Comparison of ENCODE assay signal across 32 cellular contexts in the genomic region with DNA sequence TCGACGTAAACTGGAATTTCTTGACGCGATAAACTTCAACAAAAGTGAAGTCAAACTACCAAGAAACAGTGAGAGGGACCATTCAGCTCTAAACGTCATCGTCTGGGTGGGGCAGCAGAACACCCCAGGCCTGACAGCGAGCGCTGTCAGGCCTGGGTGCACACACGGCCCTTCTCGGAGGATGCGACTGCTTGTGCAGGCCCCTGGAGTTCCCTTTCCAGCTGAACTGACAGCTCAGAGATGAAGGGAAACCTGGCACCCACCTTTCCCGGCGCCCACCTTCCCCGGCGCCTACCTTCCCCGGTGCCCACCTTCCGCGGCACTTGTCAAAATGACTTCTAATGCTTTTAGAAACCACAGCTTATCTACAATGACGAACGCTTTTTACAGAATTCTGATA.
"Had no signal": no experiment of that assay in that cellular context is flagged by ENCODE, and none has a peak within 500 bp of the region (broad histone marks: within the 10 kb centered on the region; RNA-seq: fewer than 3 reads in every experiment).

No MANE protein-coding gene starts in this region.

- H3K4me3 ChIP-seq: ascending aorta, breast epithelium, cardiac muscle cell, coronary artery, dorsolateral prefrontal cortex had no signal

- DNase-seq: activated B cell treated with CpG ODN at 0.5 μM for 24 hours; activated CD4-positive, alpha-beta T cell treated with anti-CD3 and anti-CD28 coated beads for 48 hours; activated CD4-positive, alpha-beta T cell treated with anti-CD3 and anti-CD28 coated beads, Interleukin-2, amount 50 U/mL, for 1 hour; activated CD4-positive, alpha-beta T cell treated with anti-CD3 and anti-CD28 coated beads, Interleukin-2, amount 50 U/mL, for 48 hours; activated CD8-positive, alpha-beta memory T cell treated with anti-CD3 and anti-CD28 coated beads for 24 hours; activated CD8-positive, alpha-beta T cell treated with anti-CD3 and anti-CD28 coated beads for 36 hours; activated gamma-delta T cell; activated naive CD4-positive, alpha-beta T cell; activated naive CD4-positive, alpha-beta T cell treated with anti-CD3 and anti-CD28 coated beads, Interleukin-2, amount 10 ng/mL, durations not matched to agents 7 days and 5 days; activated naive CD8-positive, alpha-beta T cell treated with anti-CD3 and anti-CD28 coated beads, Interleukin-2, amount 10 ng/mL, durations not matched to agents 7 days and 5 days; activated T-cell treated with anti-CD3 and anti-CD28 coated beads, Interleukin-2, amount 50 U/mL, for 48 hours; central memory CD4-positive, alpha-beta T cell; cerebellar nuclear complex; dorsolateral prefrontal cortex; effector memory CD4-positive, alpha-beta T cell; endodermal cell; foreskin fibroblast; glutamatergic neuron; T-helper 1 cell; T-helper 17 cell; T1000; WERI-Rb-1 had no signal

- H3K9me3 ChIP-seq: ascending aorta, breast epithelium had no signal

- H3K9me3 Mint-ChIP-seq: activated B cell treated with CpG ODN at 0.5 μM for 24 hours; activated CD8-positive, alpha-beta T cell treated with anti-CD3 and anti-CD28 coated beads for 36 hours; activated naive CD4-positive, alpha-beta T cell treated with anti-CD3 and anti-CD28 coated beads, Interleukin-2, amount 10 ng/mL, durations not matched to agents 7 days and 5 days; activated naive CD4-positive, alpha-beta T cell treated with anti-CD3 and anti-CD28 coated beads, Interleukin-2, amount 50 U/mL, for 72 hours; activated naive CD8-positive, alpha-beta T cell treated with anti-CD3 and anti-CD28 coated beads, Interleukin-2, amount 10 ng/mL, durations not matched to agents 7 days and 5 days; brain; dendritic cell treated with granulocyte-macrophage colony-stimulating factor and Interleukin-4, amounts not matched to agents 40 ng/mL and 50 ng/mL, for 4 days; endodermal cell; T-helper 2 cell treated with Interferon-gamma antibody and Interleukin-4, amounts not matched to agents 5 μg/mL and 100 μg/mL, for 36 hours had no signal

- H3K27me3 ChIP-seq: ascending aorta, breast epithelium, cardiac muscle cell, dorsolateral prefrontal cortex had no signal

- H3K27me3 Mint-ChIP-seq: activated B cell treated with CpG ODN at 0.5 μM for 24 hours; activated CD8-positive, alpha-beta T cell treated with anti-CD3 and anti-CD28 coated beads for 36 hours; activated naive CD4-positive, alpha-beta T cell treated with anti-CD3 and anti-CD28 coated beads, Interleukin-2, amount 10 ng/mL, durations not matched to agents 7 days and 5 days; activated naive CD8-positive, alpha-beta T cell treated with anti-CD3 and anti-CD28 coated beads, Interleukin-2, amount 10 ng/mL, durations not matched to agents 7 days and 5 days; brain; dendritic cell treated with granulocyte-macrophage colony-stimulating factor and Interleukin-4, amounts not matched to agents 40 ng/mL and 50 ng/mL, for 4 days; T-helper 17 cell had no signal

- H3K4me1 ChIP-seq: ascending aorta, breast epithelium had no signal

- H3K36me3 ChIP-seq: breast epithelium had no signal

- H3K27ac ChIP-seq: ascending aorta, breast epithelium, cardiac muscle cell, coronary artery, WERI-Rb-1 had no signal

- H3K4me1 Mint-ChIP-seq: brain, endodermal cell had no signal

- H3K27ac Mint-ChIP-seq: activated B cell treated with CpG ODN at 0.5 μM for 24 hours; activated CD8-positive, alpha-beta T cell treated with anti-CD3 and anti-CD28 coated beads for 36 hours; activated naive CD4-positive, alpha-beta T cell treated with anti-CD3 and anti-CD28 coated beads, Interleukin-2, amount 10 ng/mL, durations not matched to agents 7 days and 5 days; activated naive CD8-positive, alpha-beta T cell treated with anti-CD3 and anti-CD28 coated beads, Interleukin-2, amount 10 ng/mL, durations not matched to agents 7 days and 5 days; dendritic cell treated with granulocyte-macrophage colony-stimulating factor and Interleukin-4, amounts not matched to agents 40 ng/mL and 50 ng/mL, for 4 days; endodermal cell; T-helper 2 cell treated with Interferon-gamma antibody and Interleukin-4, amounts not matched to agents 5 μg/mL and 100 μg/mL, for 36 hours had no signal

- ATAC-seq: activated CD4-positive, CD25-positive, alpha-beta regulatory T cell treated with anti-CD3 and anti-CD28 coated beads, Interleukin-2, amount 50 U/mL, for 24 hours; activated CD8-positive, alpha-beta T cell treated with anti-CD3 and anti-CD28 coated beads for 36 hours; activated naive CD4-positive, alpha-beta T cell treated with anti-CD3 and anti-CD28 coated beads, Interleukin-2, amount 50 U/mL, for 72 hours; esophagus mucosa; T-helper 17 cell had no signal

- H3K4me3 Mint-ChIP-seq: activated B cell treated with CpG ODN at 0.5 μM for 24 hours; activated CD8-positive, alpha-beta T cell treated with anti-CD3 and anti-CD28 coated beads for 36 hours; activated naive CD4-positive, alpha-beta T cell treated with anti-CD3 and anti-CD28 coated beads, Interleukin-2, amount 10 ng/mL, durations not matched to agents 7 days and 5 days; activated naive CD8-positive, alpha-beta T cell treated with anti-CD3 and anti-CD28 coated beads, Interleukin-2, amount 10 ng/mL, durations not matched to agents 7 days and 5 days; brain; dendritic cell treated with granulocyte-macrophage colony-stimulating factor and Interleukin-4, amounts not matched to agents 40 ng/mL and 50 ng/mL, for 4 days; endodermal cell; T-helper 17 cell; T-helper 2 cell treated with Interferon-gamma antibody and Interleukin-4, amounts not matched to agents 5 μg/mL and 100 μg/mL, for 36 hours had no signal
